ENCODE assay signal across 1 cellular context in genomic region chr2:121717529-121717928, GRCh38.
TF ChIP-seq lines count a peak whose summit lies in the region.

No MANE protein-coding gene starts in this region.

TF ChIP-seq in K562, 482 proteins besides CTCF, POLR2A, EP300 and RAD21:
- no peak for TF ChIP-seq MYNN (IDR thresholded peaks at IDR 0.05)
- no peak for TF ChIP-seq MYNN (CRISPR knock-in tag; IDR thresholded peaks at IDR 0.05)
- peak; percentile 58 for TF ChIP-seq ZNF121 (CRISPR knock-in tag; conservative IDR thresholded peaks at IDR 0.05)
- TF ChIP-seq ZNF75A (CRISPR knock-in tag; IDR thresholded peaks at IDR 0.05), result no peak
- no peak for TF ChIP-seq ZSCAN32 (CRISPR knock-in tag; IDR thresholded peaks at IDR 0.05)
- no peak for TF ChIP-seq JUNB (CRISPR knock-in tag; conservative IDR thresholded peaks at IDR 0.05)
